In genomic region chr17:7262192-7263070, GRCh38 we compare ENCODE assay signal across 1 cellular context.
TF ChIP-seq lines count a peak whose summit lies in the region.

Gene CLDN7 (minus strand): TSS chr17:7262478. CDS start chr17:7262043, 435 bp downstream.

TF ChIP-seq in WTC11, 78 proteins besides CTCF, POLR2A, EP300 and RAD21 (continued from another document):
- TF ChIP-seq E2F5 (CRISPR knock-in tag; IDR thresholded peaks at IDR 0.05) = peak; percentile 78
- TF ChIP-seq CREM (CRISPR knock-in tag; IDR thresholded peaks at IDR 0.05) = peak; percentile 71; the same call in 1 of the 2 replicates
- 0 out of 2 replicates have a peak, but pooled peaks have one; percentile 21 for TF ChIP-seq AR (CRISPR knock-in tag; IDR thresholded peaks at IDR 0.05)
- TF ChIP-seq ELF4 (CRISPR knock-in tag; IDR thresholded peaks at IDR 0.05; ENCODE audit: low read depth) = no peak
- peak; percentile 84 for TF ChIP-seq NFATC4 (CRISPR knock-in tag; IDR thresholded peaks at IDR 0.05)
- TF ChIP-seq ZMAT4 (CRISPR knock-in tag; IDR thresholded peaks at IDR 0.05) = 0 out of 2 replicates have a peak, but pooled peaks have one; percentile 33
- TF ChIP-seq ZNF281 (CRISPR knock-in tag; IDR thresholded peaks at IDR 0.05) = peak; percentile 27; the same call in 1 of the 2 replicates
- peak; percentile 92 for TF ChIP-seq ZBTB21 (CRISPR knock-in tag; IDR thresholded peaks at IDR 0.05; ENCODE audit: borderline replicate concordance)
- no peak for TF ChIP-seq ATF3 (CRISPR knock-in tag; conservative IDR thresholded peaks at IDR 0.05)
- no peak for TF ChIP-seq CDX4 (CRISPR knock-in tag; IDR thresholded peaks at IDR 0.05; ENCODE audit: borderline replicate concordance)
- TF ChIP-seq PRDM15 (CRISPR knock-in tag; IDR thresholded peaks at IDR 0.05) = peak; percentile 66
- TF ChIP-seq ZNF416 (CRISPR knock-in tag; IDR thresholded peaks at IDR 0.05) = peak; percentile 76; the same call in 1 of the 2 replicates
- no peak for TF ChIP-seq KAT7 (CRISPR knock-in tag; IDR thresholded peaks at IDR 0.05; ENCODE audit: borderline replicate concordance)
- peak; percentile 69; the same call in 1 of the 2 replicates for TF ChIP-seq ARID4B (CRISPR knock-in tag; IDR thresholded peaks at IDR 0.05; ENCODE audit: borderline replicate concordance)
